ENCODE assay signal across 24 cellular contexts in the genomic region with DNA sequence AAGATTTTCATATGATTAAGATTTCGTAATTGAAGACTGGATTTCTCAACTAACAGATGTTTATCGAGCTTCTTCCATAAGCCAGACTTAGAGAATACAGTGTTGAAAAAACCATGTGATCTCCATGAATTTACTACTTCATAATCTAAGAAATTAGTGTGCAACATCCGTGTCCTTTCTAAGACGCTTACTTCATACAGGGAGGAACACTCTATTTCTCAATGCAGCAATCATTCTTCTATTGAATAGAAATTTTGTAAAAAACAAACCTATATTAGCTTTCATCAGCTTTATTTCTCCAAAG.
DNase-seq lines count a peak whose midpoint lies in the region; ATAC-seq and TF ChIP-seq lines count a peak whose summit lies in the region.
"Had no signal": no experiment of that assay in that cellular context is flagged by ENCODE, and none has a peak within 500 bp of the region (broad histone marks: within the 10 kb centered on the region; RNA-seq: fewer than 3 reads in every experiment).

No MANE protein-coding gene starts in this region.

- H3K4me3 ChIP-seq in choroid plexus epithelial cell (ENCODE audit: low read depth, low read length), result no peak overlapping the region
- H3K4me3 ChIP-seq in foreskin fibroblast (ENCODE audit: low read depth in 1 of 2, low read length in 2 of 2), result no peak overlapping the region
- no peak overlapping the region for H3K4me3 ChIP-seq in lower lobe of right lung
- H3K4me3 ChIP-seq: GM23338, Peyer's patch, SK-N-MC had no signal

- H3K4me3 Mint-ChIP-seq in T-helper 17 cell, result no peak overlapping the region
- H3K4me3 Mint-ChIP-seq: GM23338, H9, HFFc6, IgD-negative memory B cell had no signal

- H3K9me3 ChIP-seq in lower lobe of right lung (no peaks in the 10 kb centered on the region), T-helper 17 cell (ENCODE audit: control insufficient read depth, low read length, poor library complexity, severe bottlenecking) (no peaks in the 10 kb centered on the region)
- H3K9me3 ChIP-seq: Peyer's patch had no signal

- no peaks in the 10 kb centered on the region for H3K36me3 ChIP-seq in lower lobe of right lung
- H3K36me3 ChIP-seq: Peyer's patch had no signal

- H3K27me3 ChIP-seq in lower lobe of right lung (ENCODE audit: low read depth), result no peaks in the 10 kb centered on the region
- H3K27me3 ChIP-seq: Peyer's patch had no signal

- H3K36me3 Mint-ChIP-seq in T-helper 17 cell (ENCODE audit: low read depth), result no peaks in the 10 kb centered on the region

- ATAC-seq in lower lobe of right lung (no peak), T-helper 17 cell (no peak), HG02981 (IDR thresholded peaks at IDR 0.05; ENCODE audit: unreplicated experiment) (no peak)
- ATAC-seq: GM23338 had no signal

- peak; percentile 3 for DNase-seq in AG08395 (ENCODE audit: low spot score)
- DNase-seq in GM03348 (ENCODE audit: low spot score), result peak; percentile 18
- DNase-seq in choroid plexus epithelial cell (ENCODE audit: low read depth), result peak; percentile 36
- DNase-seq in foreskin fibroblast, result peak; percentile 3 to 21
- no peak for DNase-seq in DMS153 treated with DMSO at 0.1 percent for 48 hours (lab: John Stamatoyannopoulos, UW; ENCODE audit: unreplicated experiment)
- DNase-seq in lower lobe of right lung, result no peak
- no peak for DNase-seq in T-helper 17 cell
- DNase-seq: Calu3, DND-41, H9, HFFc6, NCI-H1048, NCI-H1417, NCI-H1694, NCI-H2029 treated with DMSO at 0.1 percent for 48 hours, NCI-H526 treated with DMSO at 0.1 percent for 48 hours, OCI-M1, Peyer's patch, SIG-M5 had no signal

- H3K4me1 ChIP-seq in lower lobe of right lung, result no peaks in the 10 kb centered on the region
- H3K4me1 ChIP-seq: Peyer's patch had no signal

- no peak overlapping the region for H3K27ac Mint-ChIP-seq in T-helper 17 cell
- H3K27ac Mint-ChIP-seq: GM23338, H9, HFFc6, IgD-negative memory B cell had no signal

- no peaks in the 10 kb centered on the region for H3K4me1 Mint-ChIP-seq in T-helper 17 cell

- intact Hi-C loops in lower lobe of right lung (cut with DNase I), result no loop called here

- no peak overlapping the region for H3K27ac ChIP-seq in lower lobe of right lung
- H3K27ac ChIP-seq: KMS-11, Peyer's patch, SK-N-MC had no signal

- no peaks in the 10 kb centered on the region for H3K27me3 Mint-ChIP-seq in T-helper 17 cell
- H3K27me3 Mint-ChIP-seq: IgD-negative memory B cell had no signal

- TF ChIP-seq CTCF in choroid plexus epithelial cell (conservative IDR thresholded peaks at IDR 0.05; ENCODE audit: low read depth, low read length), result no peak
- TF ChIP-seq CTCF in foreskin fibroblast (IDR thresholded peaks at IDR 0.05; ENCODE audit: low read depth, low read length), result no peak
- TF ChIP-seq CTCF in lower lobe of right lung (IDR thresholded peaks at IDR 0.05), result no peak

Comparison
In these comparisons a context has a peak if more than half of its experiments do, and no peak if none do; other contexts are left out.
1. DNase-seq: peak in AG08395 (single experiment), GM03348 (single experiment), choroid plexus epithelial cell (single experiment) and foreskin fibroblast (2 of 2); none in DMS153 treated with DMSO at 0.1 percent for 48 hours (single experiment), lower lobe of right lung (single experiment) and T-helper 17 cell (0 of 3).